In genomic region chr17:28956112-28956511, GRCh38 we compare ENCODE assay signal across 21 cellular contexts. TPM values are rescaled to one million over a fixed set of nuclear protein-coding genes. Genes with fewer than 3 reads are reported as not detected.
A peak's percentile ranks its signal among the peaks of the same experiment; 100 is the strongest.
DNase-seq lines count a peak whose midpoint lies in the region; ATAC-seq lines count a peak whose summit lies in the region.
"Had no signal": no experiment of that assay in that cellular context is flagged by ENCODE, and none has a peak within 500 bp of the region (broad histone marks: within the 10 kb centered on the region; RNA-seq: fewer than 3 reads in every experiment).

No MANE protein-coding gene starts in this region.

- H3K4me3 ChIP-seq in H7 (ENCODE audit: insufficient read depth, low read depth, low read length) (no peak overlapping the region), right cardiac atrium (ENCODE audit: low read length) (no peak overlapping the region)
- H3K4me3 ChIP-seq: BLaER1, MG63, SK-N-MC had no signal

- H3K27me3 ChIP-seq in H7 (ENCODE audit: control insufficient read depth, insufficient read depth, low read length), result no peaks in the 10 kb centered on the region
- H3K27me3 ChIP-seq in right cardiac atrium (ENCODE audit: control insufficient read depth, insufficient read depth), result no peaks in the 10 kb centered on the region
- H3K27me3 ChIP-seq: BLaER1, MG63 had no signal

- no peaks in the 10 kb centered on the region for H3K4me1 Mint-ChIP-seq in activated T-helper 2 cell treated with anti-CD3 and anti-CD28 coated beads, Interferon-gamma antibody, Interleukin-2, Interleukin-4, amounts not matched to agents 10 μg/mL and 5 μg/mL and 100 μg/mL, durations not matched to agents 14 hours and 24 hours and 36 hours (ENCODE audit: low read depth)

- H3K9me3 Mint-ChIP-seq in activated T-helper 2 cell treated with anti-CD3 and anti-CD28 coated beads, Interferon-gamma antibody, Interleukin-2, Interleukin-4, amounts not matched to agents 10 μg/mL and 5 μg/mL and 100 μg/mL, durations not matched to agents 14 hours and 24 hours and 36 hours, result no peaks in the 10 kb centered on the region
- H3K9me3 Mint-ChIP-seq: CD4-positive, CD25-positive, alpha-beta regulatory T cell had no signal

- H3K27ac Mint-ChIP-seq in activated T-helper 2 cell treated with anti-CD3 and anti-CD28 coated beads, Interferon-gamma antibody, Interleukin-2, Interleukin-4, amounts not matched to agents 10 μg/mL and 5 μg/mL and 100 μg/mL, durations not matched to agents 14 hours and 24 hours and 36 hours, result no peak overlapping the region

- no peak overlapping the region for H3K27ac ChIP-seq in right cardiac atrium (ENCODE audit: low read length)
- H3K27ac ChIP-seq: BLaER1, SK-N-MC had no signal

- no peaks in the 10 kb centered on the region for H3K36me3 Mint-ChIP-seq in activated T-helper 2 cell treated with anti-CD3 and anti-CD28 coated beads, Interferon-gamma antibody, Interleukin-2, Interleukin-4, amounts not matched to agents 10 μg/mL and 5 μg/mL and 100 μg/mL, durations not matched to agents 14 hours and 24 hours and 36 hours (ENCODE audit: low read depth)
- H3K36me3 Mint-ChIP-seq: CD4-positive, CD25-positive, alpha-beta regulatory T cell had no signal

- H3K4me1 ChIP-seq in right cardiac atrium (ENCODE audit: control insufficient read depth, insufficient read depth, low read length), result no peaks in the 10 kb centered on the region

- WGBS in right cardiac atrium, result 78% methylated on average over 7 of the region's 7 CpGs

- intact Hi-C loops in activated T-helper 2 cell treated with anti-CD3 and anti-CD28 coated beads, Interferon-gamma antibody, Interleukin-2, Interleukin-4, amounts not matched to agents 10 μg/mL and 5 μg/mL and 100 μg/mL, durations not matched to agents 14 hours and 24 hours and 36 hours (cut with micrococcal nuclease), result no loop called here
- intact Hi-C loops in right cardiac atrium (cut with DNase I), result loop anchor here in 1 of 4 donors (10.0 kb wide), 1 partner anchor 339 kb away; the partner anchor contains the start of gene NUFIP2

- H3K4me3 Mint-ChIP-seq in activated T-helper 2 cell treated with anti-CD3 and anti-CD28 coated beads, Interferon-gamma antibody, Interleukin-2, Interleukin-4, amounts not matched to agents 10 μg/mL and 5 μg/mL and 100 μg/mL, durations not matched to agents 14 hours and 24 hours and 36 hours (ENCODE audit: low read depth), result no peak overlapping the region
- H3K4me3 Mint-ChIP-seq: CD4-positive, CD25-positive, alpha-beta regulatory T cell had no signal

- H3K36me3 ChIP-seq in H7 (replicated peaks; ENCODE audit: control insufficient read depth, insufficient read depth, low read length), result no peaks in the 10 kb centered on the region
- H3K36me3 ChIP-seq: BLaER1, MG63 had no signal

- DNase-seq in D341Med (ENCODE audit: low spot score), result peak; percentile 6
- peak; percentile 75 for DNase-seq in H7
- peak; percentile 2 for DNase-seq in hepatic stellate cell (ENCODE audit: low spot score)
- peak; percentile 78 for DNase-seq in islet precursor cell
- no peak for DNase-seq in activated T-helper 2 cell treated with anti-CD3 and anti-CD28 coated beads, Interferon-gamma antibody, Interleukin-2, Interleukin-4, amounts not matched to agents 10 μg/mL and 5 μg/mL and 100 μg/mL, durations not matched to agents 14 hours and 24 hours and 36 hours (ENCODE audit: low spot score)
- DNase-seq in right cardiac atrium, result no peak
- no peak for DNase-seq in amygdala (lab: John Stamatoyannopoulos, UW)
- DNase-seq: CD4-positive, CD25-positive, alpha-beta regulatory T cell; KBM-7; MG63; NCI-H1105 treated with DMSO at 0.1 percent for 48 hours; NCI-H146; NCI-H2029; NCI-H446; NCI-H524 treated with DMSO at 0.1 percent for 48 hours; NCI-H774; SIG-M5 had no signal

- no peaks in the 10 kb centered on the region for H3K9me3 ChIP-seq in right cardiac atrium (ENCODE audit: control insufficient read depth, low read length)
- H3K9me3 ChIP-seq: BLaER1, MG63 had no signal

- H3K27me3 Mint-ChIP-seq in activated T-helper 2 cell treated with anti-CD3 and anti-CD28 coated beads, Interferon-gamma antibody, Interleukin-2, Interleukin-4, amounts not matched to agents 10 μg/mL and 5 μg/mL and 100 μg/mL, durations not matched to agents 14 hours and 24 hours and 36 hours (ENCODE audit: low read depth), result no peaks in the 10 kb centered on the region
- H3K27me3 Mint-ChIP-seq: CD4-positive, CD25-positive, alpha-beta regulatory T cell had no signal

- no peak for ATAC-seq in right cardiac atrium
- no peak for ATAC-seq in HG03025 (IDR thresholded peaks at IDR 0.05; ENCODE audit: low FRiP score, unreplicated experiment)

RNA-seq across cellular contexts. Expression of gene PHF12, which starts 4.8 kb away (rescaled TPM):
- total RNA-seq in H7 (2014; rRNA removed; shearing (Covaris generic)), result 53.2 and 56.6 TPM in 2 replicates
- 59.5 and 62.1 TPM in 2 replicates for total RNA-seq in activated T-helper 2 cell treated with anti-CD3 and anti-CD28 coated beads, Interferon-gamma antibody, Interleukin-2, Interleukin-4, amounts not matched to agents 10 μg/mL and 5 μg/mL and 100 μg/mL, durations not matched to agents 14 hours and 24 hours and 36 hours
- 10 to 100 TPM; 20.8 to 25.4 (median 24.2) TPM for total RNA-seq in right cardiac atrium
- 10.8 TPM for polyA plus RNA-seq in right cardiac atrium

RNA-seq across cellular contexts. Expression of gene SEZ6, which starts 49.7 kb away (rescaled TPM):
- total RNA-seq in H7 (2014; rRNA removed; shearing (Covaris generic)), result 0.37 and 0.83 TPM in 2 replicates
- not detected in 2 replicates for total RNA-seq in activated T-helper 2 cell treated with anti-CD3 and anti-CD28 coated beads, Interferon-gamma antibody, Interleukin-2, Interleukin-4, amounts not matched to agents 10 μg/mL and 5 μg/mL and 100 μg/mL, durations not matched to agents 14 hours and 24 hours and 36 hours
- total RNA-seq in right cardiac atrium, result not detected
- polyA plus RNA-seq in right cardiac atrium, result not detected
- total RNA-seq: G401 had no signal

RNA-seq across cellular contexts. Expression of gene DHRS13, which starts 53.2 kb away (rescaled TPM):
- 11.9 and 17.0 TPM in 2 replicates for total RNA-seq in H7 (2014; rRNA removed; shearing (Covaris generic))
- total RNA-seq in activated T-helper 2 cell treated with anti-CD3 and anti-CD28 coated beads, Interferon-gamma antibody, Interleukin-2, Interleukin-4, amounts not matched to agents 10 μg/mL and 5 μg/mL and 100 μg/mL, durations not matched to agents 14 hours and 24 hours and 36 hours, result 30.6 and 32.9 TPM in 2 replicates
- 1 to 10 TPM; 2.1 to 3.3 (median 2.5) TPM for total RNA-seq in right cardiac atrium
- 2.3 TPM for polyA plus RNA-seq in right cardiac atrium

RNA-seq across cellular contexts. Expression of gene FLOT2, which starts 58.6 kb away (rescaled TPM):
- 76.9 and 84.7 TPM in 2 replicates for total RNA-seq in H7 (2014; rRNA removed; shearing (Covaris generic))
- total RNA-seq in activated T-helper 2 cell treated with anti-CD3 and anti-CD28 coated beads, Interferon-gamma antibody, Interleukin-2, Interleukin-4, amounts not matched to agents 10 μg/mL and 5 μg/mL and 100 μg/mL, durations not matched to agents 14 hours and 24 hours and 36 hours, result 136 and 143 TPM in 2 replicates
- 10 to 100 TPM; 70.5 to 89.4 (median 79.4) TPM for total RNA-seq in right cardiac atrium
- 45.1 TPM for polyA plus RNA-seq in right cardiac atrium

Comparison
In these comparisons a context has a peak if more than half of its experiments do, and no peak if none do; other contexts are left out.
1. DNase-seq: peak in D341Med (single experiment), H7 (single experiment), hepatic stellate cell (single experiment) and islet precursor cell (single experiment); none in activated T-helper 2 cell treated with anti-CD3 and anti-CD28 coated beads, Interferon-gamma antibody, Interleukin-2, Interleukin-4, amounts not matched to agents 10 μg/mL and 5 μg/mL and 100 μg/mL, durations not matched to agents 14 hours and 24 hours and 36 hours (single experiment), right cardiac atrium (0 of 3) and amygdala (0 of 56).